2 cellular contexts compared by ENCODE assay signal in genomic region chr1:6770727-6771567, GRCh38.
A peak's percentile ranks its signal among the peaks of the same experiment; 100 is the strongest.
TF ChIP-seq lines count a peak whose summit lies in the region.

No MANE protein-coding gene starts in this region.

TF ChIP-seq in HEK293, 187 proteins besides CTCF, POLR2A, EP300 and RAD21 (continued from another document):
- TF ChIP-seq PRDM10 (tag by site-specific recombination; IDR thresholded peaks at IDR 0.05), result no peak
- TF ChIP-seq ZFP37 (tag by site-specific recombination; IDR thresholded peaks at IDR 0.05), result no peak
- peak; percentile 64 for TF ChIP-seq GLIS2 (tag by site-specific recombination; IDR thresholded peaks at IDR 0.05)

TF ChIP-seq in WTC11, 78 proteins besides CTCF, POLR2A, EP300 and RAD21 (continued from another document):
- TF ChIP-seq AR (CRISPR knock-in tag; IDR thresholded peaks at IDR 0.05) (no peak), CREM (CRISPR knock-in tag; IDR thresholded peaks at IDR 0.05) (no peak), ZNF263 (CRISPR knock-in tag; IDR thresholded peaks at IDR 0.05; ENCODE audit: low read depth) (no peak), EMX1 (CRISPR knock-in tag; IDR thresholded peaks at IDR 0.05) (no peak), TP53 (CRISPR knock-in tag; IDR thresholded peaks at IDR 0.05) (no peak), ZNF219 (CRISPR knock-in tag; IDR thresholded peaks at IDR 0.05; ENCODE audit: borderline replicate concordance) (no peak), ZNF281 (CRISPR knock-in tag; IDR thresholded peaks at IDR 0.05) (no peak), ZNF423 (CRISPR knock-in tag; IDR thresholded peaks at IDR 0.05) (no peak)
TF ChIP-seq in WTC11: peak in this region for 0.
